In genomic region chr5:154829181-154829588, GRCh38 we compare ENCODE assay signal across 1 cellular context.
TF ChIP-seq lines count a peak whose summit lies in the region.

No MANE protein-coding gene starts in this region.

TF ChIP-seq in HCT116, 20 proteins besides CTCF, POLR2A, EP300 and RAD21 (continued from another document):
- TF ChIP-seq ZBTB33 (IDR thresholded peaks at IDR 0.05; ENCODE audit: extremely low read depth, insufficient replicate concordance, low read length) (no peak), REST (IDR thresholded peaks at IDR 0.05; ENCODE audit: low read depth) (no peak), CBX3 (IDR thresholded peaks at IDR 0.05; ENCODE audit: low read depth) (no peak), SRF (IDR thresholded peaks at IDR 0.05; ENCODE audit: low read depth) (no peak), EZH2phosphoT487 (IDR thresholded peaks at IDR 0.05; ENCODE audit: borderline replicate concordance) (no peak)
TF ChIP-seq in HCT116: peak in this region for 0.
